ENCODE assay signal across 1 cellular context in genomic region chr1:19435851-19436465, GRCh38.
A peak's percentile ranks its signal among the peaks of the same experiment; 100 is the strongest.
TF ChIP-seq lines count a peak whose summit lies in the region.

No MANE protein-coding gene starts in this region.

TF ChIP-seq in HepG2, 621 proteins besides CTCF, POLR2A, EP300 and RAD21 (continued from another document):
- TF ChIP-seq ZNF597 (CRISPR knock-in tag; IDR thresholded peaks at IDR 0.05), result no peak
- peak; percentile 79 for TF ChIP-seq ZBTB33 (CRISPR knock-in tag; IDR thresholded peaks at IDR 0.05)
- TF ChIP-seq SAFB2 (CRISPR knock-in tag; IDR thresholded peaks at IDR 0.05; ENCODE audit: borderline replicate concordance, low read depth), result no peak
- no peak for TF ChIP-seq RFXAP (CRISPR knock-in tag; IDR thresholded peaks at IDR 0.05; ENCODE audit: borderline replicate concordance)
- no peak for TF ChIP-seq ZNF800 (CRISPR knock-in tag; IDR thresholded peaks at IDR 0.05)
- no peak for TF ChIP-seq ZHX1 (CRISPR knock-in tag; IDR thresholded peaks at IDR 0.05; ENCODE audit: low read depth)
- TF ChIP-seq SMAD3 (CRISPR knock-in tag; IDR thresholded peaks at IDR 0.05), result no peak
- TF ChIP-seq FOSL2 (CRISPR knock-in tag; IDR thresholded peaks at IDR 0.05), result peak; percentile 82
- no peak for TF ChIP-seq THAP11 (CRISPR knock-in tag; IDR thresholded peaks at IDR 0.05)
- TF ChIP-seq GFI1 (CRISPR knock-in tag; IDR thresholded peaks at IDR 0.05; ENCODE audit: borderline replicate concordance), result no peak
